In genomic region chrX:46953597-46953996, GRCh38 we compare ENCODE assay signal across 9 cellular contexts. TPM values are rescaled to one million over a fixed set of nuclear protein-coding genes. Genes with fewer than 3 reads are reported as not detected.
DNase-seq lines count a peak whose midpoint lies in the region; TF ChIP-seq lines count a peak whose summit lies in the region.
"Had no signal": no experiment of that assay in that cellular context is flagged by ENCODE, and none has a peak within 500 bp of the region (broad histone marks: within the 10 kb centered on the region; RNA-seq: fewer than 3 reads in every experiment).

No MANE protein-coding gene starts in this region.

- no peak for TF ChIP-seq POLR2A in testis (IDR thresholded peaks at IDR 0.05)

- H3K4me3 ChIP-seq in HUES6 (ENCODE audit: low read depth, low read length) (peak overlapping the region; percentile 5; the same call in 1 of the 2 replicates), fibroblast of pulmonary artery (replicated peaks; ENCODE audit: low read depth, low read length) (no peak overlapping the region), testis (no peak overlapping the region)

- WGBS in testis, 2 donors: 3 to 20% methylated on average over 2 of the region's 2 CpGs

- no peaks in the 10 kb centered on the region for H3K9me3 ChIP-seq in HUES6 (ENCODE audit: control insufficient read depth, insufficient read depth, low read depth, low read length)
- H3K9me3 ChIP-seq in testis: no peaks in the 10 kb centered on the region

- H3K4me1 ChIP-seq in HUES6 (ENCODE audit: control insufficient read depth, insufficient read depth, low read length) (peaks cover 38% of the 10 kb centered on the region), testis (peaks cover 3% of the 10 kb centered on the region)

- no peak overlapping the region for H3K9ac ChIP-seq in HUES6 (ENCODE audit: low read length)

- TF ChIP-seq CTCF in fibroblast of pulmonary artery (IDR thresholded peaks at IDR 0.05; ENCODE audit: low read length, missing control alignments) (no peak), testis (IDR thresholded peaks at IDR 0.05) (no peak)

- H3K27ac ChIP-seq in HUES6 (ENCODE audit: low read depth, low read length) (peak overlapping the region; percentile 30; the same call in 1 of the 2 replicates), testis (no peak overlapping the region)

- DNase-seq in NCI-H82 (lab: John Stamatoyannopoulos, UW) (peak; percentile 4), NCI-H82 treated with DMSO at 0.1 percent for 48 hours (lab: John Stamatoyannopoulos, UW; ENCODE audit: unreplicated experiment) (no peak), fibroblast of pulmonary artery (ENCODE audit: low read depth) (peak; percentile 51), testis (peak; percentile 15), NCI-H146 treated with DMSO at 0.1 percent for 48 hours (lab: John Stamatoyannopoulos, UW; ENCODE audit: unreplicated experiment) (no peak), dedifferentiated amniotic fluid mesenchymal stem cell (ENCODE audit: extremely low spot score) (no peak)
- no peak for DNase-seq in activated effector memory CD4-positive, alpha-beta T cell treated with Interleukin-2 at 50 U/mL for 16 hours
- DNase-seq: HFFc6 had no signal

- intact Hi-C loops in testis (cut with DNase I; ENCODE audit: low total_unique reads): no loop called here

- H3K36me3 ChIP-seq in HUES6 (ENCODE audit: control insufficient read depth, insufficient read depth, low read length) (no peaks in the 10 kb centered on the region), testis (ENCODE audit: low read depth, missing control alignments) (no peaks in the 10 kb centered on the region)

- H3K27me3 ChIP-seq in HUES6 (ENCODE audit: control insufficient read depth, insufficient read depth, low read length): no peaks in the 10 kb centered on the region
- H3K27me3 ChIP-seq in testis: no peaks in the 10 kb centered on the region

RNA-seq across cellular contexts. Expression of gene JADE3, which starts 41.4 kb away (rescaled TPM):
- 10 to 100 TPM; 22.9 to 33.1 TPM for total RNA-seq in testis
- polyA plus RNA-seq in testis (ENCODE audit: insufficient read depth, low read depth, low replicate concordance): 23.0 TPM

Comparison
In these comparisons a context has a peak if more than half of its experiments do, and no peak if none do; other contexts are left out.
1. DNase-seq: peak in NCI-H82 (single experiment), fibroblast of pulmonary artery (single experiment) and testis (single experiment); none in NCI-H82 treated with DMSO at 0.1 percent for 48 hours (single experiment), NCI-H146 treated with DMSO at 0.1 percent for 48 hours (single experiment), dedifferentiated amniotic fluid mesenchymal stem cell (single experiment) and activated effector memory CD4-positive, alpha-beta T cell treated with Interleukin-2 at 50 U/mL for 16 hours (single experiment).